In the genomic region with DNA sequence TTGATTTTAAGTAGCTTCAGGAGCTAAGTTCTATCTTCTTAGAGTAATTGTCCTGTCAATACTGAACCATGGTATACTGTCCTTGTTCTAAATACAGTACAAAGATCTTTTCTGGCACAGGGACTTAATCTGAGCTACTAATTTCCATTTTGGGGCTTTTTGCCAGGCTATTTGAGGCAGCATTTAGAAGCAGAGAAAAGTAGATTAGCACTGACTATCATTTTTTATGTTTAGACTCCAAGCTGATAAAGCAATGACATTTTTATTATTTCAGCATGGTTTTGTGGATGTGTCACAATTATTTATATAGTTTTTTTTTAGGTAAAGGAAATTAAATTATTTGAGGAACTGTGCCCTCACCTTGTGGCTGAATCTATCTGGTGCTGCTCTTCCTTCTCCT, we compare ENCODE assay signal across 27 cellular contexts.
"Had no signal": no experiment of that assay in that cellular context is flagged by ENCODE, and none has a peak within 500 bp of the region (broad histone marks: within the 10 kb centered on the region; RNA-seq: fewer than 3 reads in every experiment).

No MANE protein-coding gene starts in this region.

- H3K4me1 Mint-ChIP-seq: natural killer cell; stimulated activated effector memory CD8-positive, alpha-beta T cell treated with anti-CD3 and anti-CD28 coated beads, Interleukin-12 subunit alpha, Interleukin-12 subunit beta, amount 100 ng/mL, for 72 hours; stimulated activated naive B cell treated with anti-CD40 and anti-IgM and Interleukin-4, amounts not matched to agents 10 μg/mL and 1 μg/mL and 100 μg/mL, for 72 hours had no signal

- H3K27me3 ChIP-seq: neural progenitor cell, ovary, right lobe of liver, sigmoid colon, stomach, tibial artery, transverse colon, upper lobe of right lung, uterus had no signal

- H3K4me3 Mint-ChIP-seq: natural killer cell; nephron; neural progenitor cell; stimulated activated effector memory CD8-positive, alpha-beta T cell treated with anti-CD3 and anti-CD28 coated beads, Interleukin-12 subunit alpha, Interleukin-12 subunit beta, amount 100 ng/mL, for 72 hours; stimulated activated naive B cell treated with anti-CD40 and anti-IgM and Interleukin-4, amounts not matched to agents 10 μg/mL and 1 μg/mL and 100 μg/mL, for 72 hours; stimulated activated naive CD8-positive, alpha-beta T cell treated with anti-CD3 and anti-CD28 coated beads, Interleukin-15, Interleukin-2, amounts not matched to agents 100 ng/mL and 50 ng/mL, for 24 hours; type B pancreatic cell had no signal

- H3K27me3 Mint-ChIP-seq: progenitor cell of endocrine pancreas; stimulated activated naive CD8-positive, alpha-beta T cell treated with anti-CD3 and anti-CD28 coated beads, Interleukin-15, Interleukin-2, amounts not matched to agents 100 ng/mL and 50 ng/mL, for 24 hours; type B pancreatic cell had no signal

- H3K36me3 Mint-ChIP-seq: natural killer cell; neural progenitor cell; stimulated activated effector memory CD8-positive, alpha-beta T cell treated with anti-CD3 and anti-CD28 coated beads, Interleukin-12 subunit alpha, Interleukin-12 subunit beta, amount 100 ng/mL, for 72 hours; stimulated activated naive B cell treated with anti-CD40 and anti-IgM and Interleukin-4, amounts not matched to agents 10 μg/mL and 1 μg/mL and 100 μg/mL, for 72 hours had no signal

- H3K27ac Mint-ChIP-seq: natural killer cell; nephron; neural progenitor cell; progenitor cell of endocrine pancreas; stimulated activated effector memory CD8-positive, alpha-beta T cell treated with anti-CD3 and anti-CD28 coated beads, Interleukin-12 subunit alpha, Interleukin-12 subunit beta, amount 100 ng/mL, for 72 hours; stimulated activated naive B cell treated with anti-CD40 and anti-IgM and Interleukin-4, amounts not matched to agents 10 μg/mL and 1 μg/mL and 100 μg/mL, for 72 hours; stimulated activated naive CD8-positive, alpha-beta T cell treated with anti-CD3 and anti-CD28 coated beads, Interleukin-15, Interleukin-2, amounts not matched to agents 100 ng/mL and 50 ng/mL, for 24 hours; type B pancreatic cell had no signal

- DNase-seq: natural killer cell; occipital lobe; ovary; posterior cingulate gyrus; psoas muscle; right cardiac atrium; right lobe of liver; sigmoid colon; small intestine; stimulated activated CD4-positive, alpha-beta T cell treated with anti-CD3 and anti-CD28 coated beads, Interleukin-15, amount 100 ng/mL, for 24 hours; stimulated activated CD4-positive, alpha-beta T cell treated with anti-CD3 and anti-CD28 coated beads, Interleukin-2, amount 100 ng/mL, for 24 hours; stimulated activated CD4-positive, alpha-beta T cell treated with anti-CD3 and anti-CD28 coated beads, Interleukin-2, amount 100 ng/mL, for 48 hours; stimulated activated CD4-positive, alpha-beta T cell treated with anti-CD3 and anti-CD28 coated beads, Interleukin-4, amount 100 ng/mL, for 24 hours; stimulated activated naive B cell treated with anti-CD40 and anti-IgM and Interleukin-4, amounts not matched to agents 10 μg/mL and 1 μg/mL and 100 μg/mL, for 72 hours; stimulated activated naive CD4-positive, alpha-beta T cell treated with Interleukin-2 at 50 U/mL for 16 hours; stomach; tibial artery; transverse colon; upper lobe of right lung; uterus had no signal

- H3K27ac ChIP-seq: neural progenitor cell, ovary, parathyroid adenoma, psoas muscle, right lobe of liver, sigmoid colon, stomach, tibial artery, transverse colon, upper lobe of right lung, uterus had no signal

- H3K36me3 ChIP-seq: neural progenitor cell, ovary, right lobe of liver, sigmoid colon, stomach, tibial artery, transverse colon, upper lobe of right lung, uterus had no signal

- H3K4me1 ChIP-seq: parathyroid adenoma, psoas muscle, right lobe of liver, sigmoid colon, transverse colon, uterus had no signal

- H3K9me3 ChIP-seq: ovary, psoas muscle, right lobe of liver, sigmoid colon, stomach, tibial artery, transverse colon, upper lobe of right lung, uterus had no signal

- H3K4me3 ChIP-seq: neural progenitor cell, ovary, psoas muscle, right lobe of liver, sigmoid colon, stomach, tibial artery, transverse colon, upper lobe of right lung, uterus had no signal

- ATAC-seq: natural killer cell; psoas muscle; right cardiac atrium; right lobe of liver; stimulated activated effector memory CD8-positive, alpha-beta T cell treated with anti-CD3 and anti-CD28 coated beads, Interleukin-12 subunit alpha, Interleukin-12 subunit beta, amount 100 ng/mL, for 72 hours; stimulated activated naive B cell treated with anti-CD40 and anti-IgM and Interleukin-4, amounts not matched to agents 10 μg/mL and 1 μg/mL and 100 μg/mL, for 72 hours; upper lobe of right lung had no signal

- H3K9me3 Mint-ChIP-seq: nephron; neural progenitor cell; stimulated activated naive CD8-positive, alpha-beta T cell treated with anti-CD3 and anti-CD28 coated beads, Interleukin-15, Interleukin-2, amounts not matched to agents 100 ng/mL and 50 ng/mL, for 24 hours; type B pancreatic cell had no signal
